ENCODE assay signal across 8 cellular contexts in genomic region chr9:113221003-113221799, GRCh38. TPM values are rescaled to one million over a fixed set of nuclear protein-coding genes. Genes with fewer than 3 reads are reported as not detected.
DNase-seq lines count a peak whose midpoint lies in the region; ATAC-seq, FAIRE-seq and TF ChIP-seq lines count a peak whose summit lies in the region.

A gene with protein sequence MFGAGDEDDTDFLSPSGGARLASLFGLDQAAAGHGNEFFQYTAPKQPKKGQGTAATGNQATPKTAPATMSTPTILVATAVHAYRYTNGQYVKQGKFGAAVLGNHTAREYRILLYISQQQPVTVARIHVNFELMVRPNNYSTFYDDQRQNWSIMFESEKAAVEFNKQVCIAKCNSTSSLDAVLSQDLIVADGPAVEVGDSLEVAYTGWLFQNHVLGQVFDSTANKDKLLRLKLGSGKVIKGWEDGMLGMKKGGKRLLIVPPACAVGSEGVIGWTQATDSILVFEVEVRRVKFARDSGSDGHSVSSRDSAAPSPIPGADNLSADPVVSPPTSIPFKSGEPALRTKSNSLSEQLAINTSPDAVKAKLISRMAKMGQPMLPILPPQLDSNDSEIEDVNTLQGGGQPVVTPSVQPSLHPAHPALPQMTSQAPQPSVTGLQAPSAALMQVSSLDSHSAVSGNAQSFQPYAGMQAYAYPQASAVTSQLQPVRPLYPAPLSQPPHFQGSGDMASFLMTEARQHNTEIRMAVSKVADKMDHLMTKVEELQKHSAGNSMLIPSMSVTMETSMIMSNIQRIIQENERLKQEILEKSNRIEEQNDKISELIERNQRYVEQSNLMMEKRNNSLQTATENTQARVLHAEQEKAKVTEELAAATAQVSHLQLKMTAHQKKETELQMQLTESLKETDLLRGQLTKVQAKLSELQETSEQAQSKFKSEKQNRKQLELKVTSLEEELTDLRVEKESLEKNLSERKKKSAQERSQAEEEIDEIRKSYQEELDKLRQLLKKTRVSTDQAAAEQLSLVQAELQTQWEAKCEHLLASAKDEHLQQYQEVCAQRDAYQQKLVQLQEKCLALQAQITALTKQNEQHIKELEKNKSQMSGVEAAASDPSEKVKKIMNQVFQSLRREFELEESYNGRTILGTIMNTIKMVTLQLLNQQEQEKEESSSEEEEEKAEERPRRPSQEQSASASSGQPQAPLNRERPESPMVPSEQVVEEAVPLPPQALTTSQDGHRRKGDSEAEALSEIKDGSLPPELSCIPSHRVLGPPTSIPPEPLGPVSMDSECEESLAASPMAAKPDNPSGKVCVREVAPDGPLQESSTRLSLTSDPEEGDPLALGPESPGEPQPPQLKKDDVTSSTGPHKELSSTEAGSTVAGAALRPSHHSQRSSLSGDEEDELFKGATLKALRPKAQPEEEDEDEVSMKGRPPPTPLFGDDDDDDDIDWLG (minus strand): TSS chr9:113221277. CDS start chr9:113221243, 34 bp downstream.
Gene SLC31A1, plus strand, starts transcription at chr9:113221544. Its CDS starts 34,605 bp downstream, at chr9:113256149.

- H3K27ac Mint-ChIP-seq in T-helper 17 cell: peak within 1 kb of the TSS; percentile 90

- in situ Hi-C loops in GM13977 (cut with MboI; ENCODE audit: low pct_unique_long_range_greater_than_20kb, low sequenced_read_pairs, unreplicated experiment): no loop called here

- peak; percentile 94 for DNase-seq in GM13977 (ENCODE audit: low spot score)
- DNase-seq in NCI-H1694 (lab: John Stamatoyannopoulos, UW): peak; percentile 88
- DNase-seq in T-helper 17 cell: peak; percentile 92 to 97 (median 93)
- DNase-seq in left ventricle myocardium superior: peak; percentile 99
- peak; percentile 98 for DNase-seq in psoas muscle
- DNase-seq in urothelium cell line (ENCODE audit: low spot score): peak; percentile 98

- FAIRE-seq in urothelium cell line (lab: Jason Lieb, UNC): no peak

- peaks cover 22% of the 10 kb centered on the region for H3K4me1 ChIP-seq in psoas muscle

- WGBS in psoas muscle, 3 donors: 0 to 1% (median 1%) methylated on average over 58 to 65 of the region's 65 CpGs

- ATAC-seq in HG02884 (IDR thresholded peaks at IDR 0.05; ENCODE audit: unreplicated experiment) (peak; percentile 71), T-helper 17 cell (peak; percentile 98), left ventricle myocardium superior (peak; percentile 99), psoas muscle (peak; percentile 100)

- H3K4me1 Mint-ChIP-seq in T-helper 17 cell: peaks cover 26% of the 10 kb centered on the region

- no peaks in the 10 kb centered on the region for H3K9me3 ChIP-seq in T-helper 17 cell (ENCODE audit: control insufficient read depth, low read length, poor library complexity, severe bottlenecking)
- no peaks in the 10 kb centered on the region for H3K9me3 ChIP-seq in psoas muscle

- peak within 1 kb of the TSS; percentile 96 for H3K4me3 Mint-ChIP-seq in T-helper 17 cell

- H3K36me3 Mint-ChIP-seq in T-helper 17 cell (ENCODE audit: low read depth): no peaks in the 10 kb centered on the region

- H3K27me3 Mint-ChIP-seq in T-helper 17 cell: no peaks in the 10 kb centered on the region

- H3K4me3 ChIP-seq in psoas muscle: peak within 1 kb of the TSS; percentile 79

- no peaks in the 10 kb centered on the region for H3K27me3 ChIP-seq in psoas muscle (ENCODE audit: insufficient read depth in 3 of 3, low read length in 2 of 3)

- H3K27ac ChIP-seq in angular gyrus (ENCODE audit: low read depth, low read length) (peak within 1 kb of the TSS; percentile 72), psoas muscle (peak within 1 kb of the TSS; percentile 91)

- TF ChIP-seq CTCF in GM13977 (IDR thresholded peaks at IDR 0.05; ENCODE audit: extremely low read depth, insufficient read depth, missing control alignments) (no peak), psoas muscle (IDR thresholded peaks at IDR 0.05) (no peak)

- intact Hi-C loops in left ventricle myocardium superior (cut with micrococcal nuclease) (no loop called here), psoas muscle (cut with DNase I) (loop anchor here (2.0 kb wide), 1 partner anchor 54 kb away; the partner anchor contains the start of genes CDC26 (in 2 of the 2) and PRPF4 (in 2 of the 2))

- peaks cover 0 to 10% of the 10 kb centered on the region in 2 donors for H3K36me3 ChIP-seq in psoas muscle (ENCODE audit: insufficient read depth in 1 of 2, low read depth in 1 of 2)

RNA-seq across cellular contexts. Expression of the first gene that starts in this region (rescaled TPM):
- total RNA-seq in T-helper 17 cell: 10 to 100 TPM; 19.3 to 24.0 TPM
- total RNA-seq in left ventricle myocardium superior: 21.4 TPM
- total RNA-seq in psoas muscle: 10 to 100 TPM; 13.6 to 18.4 (median 17.9) TPM
- polyA plus RNA-seq in psoas muscle: 10 to 100 TPM; 10.5 to 15.8 (median 11.0) TPM

RNA-seq across cellular contexts. Expression of gene SLC31A1, which starts in this region (rescaled TPM):
- 1 to 10 TPM; 2.3 to 4.0 TPM for total RNA-seq in T-helper 17 cell
- total RNA-seq in left ventricle myocardium superior: 11.4 TPM
- total RNA-seq in psoas muscle: 1 to 10 TPM; 4.1 to 6.7 (median 4.8) TPM
- polyA plus RNA-seq in psoas muscle: 10 to 100 TPM in 1 of 3 donors, 1 to 10 TPM in 2; 3.3 to 10.2 (median 9.5) TPM

Comparison
In these comparisons a context has a peak if more than half of its experiments do, and no peak if none do; other contexts are left out.
1. Peak in every context shown above with its lines: DNase-seq, ATAC-seq, H3K4me3 ChIP-seq and H3K27ac ChIP-seq.